Comparison of ENCODE assay signal across 32 cellular contexts in the genomic region with DNA sequence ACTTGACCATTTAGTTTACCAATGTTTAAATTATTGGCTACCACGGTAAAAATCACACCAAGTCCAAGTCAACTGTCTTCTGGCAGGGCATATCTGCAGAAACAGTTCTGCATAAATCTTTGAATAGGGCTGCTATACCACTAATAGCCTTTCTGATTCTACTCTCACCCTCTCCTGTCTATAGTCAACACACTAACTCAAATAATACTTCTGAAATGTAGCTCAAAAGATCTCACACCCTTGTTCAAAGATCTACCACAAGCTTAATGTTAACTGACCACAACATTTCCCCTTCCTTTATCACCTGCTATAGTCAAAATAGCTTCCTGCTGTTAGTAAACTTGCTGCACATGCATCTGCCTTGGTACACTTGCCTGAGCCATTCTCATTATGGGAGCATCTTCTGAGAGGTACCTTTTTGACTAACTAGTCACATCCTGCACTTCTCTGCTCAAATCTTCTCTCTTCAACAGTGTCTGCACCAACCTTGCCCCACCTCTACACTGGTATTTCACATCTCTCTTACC.
"Had no signal": no experiment of that assay in that cellular context is flagged by ENCODE, and none has a peak within 500 bp of the region (broad histone marks: within the 10 kb centered on the region; RNA-seq: fewer than 3 reads in every experiment).

No MANE protein-coding gene starts in this region.

- H3K27me3 Mint-ChIP-seq: activated B cell treated with CpG ODN at 0.5 μM for 24 hours; activated CD4-positive, alpha-beta memory T cell treated with anti-CD3 and anti-CD28 coated beads for 36 hours; activated naive CD4-positive, alpha-beta T cell treated with anti-CD3 and anti-CD28 coated beads, Interleukin-2, amount 10 ng/mL, durations not matched to agents 7 days and 5 days; activated naive CD8-positive, alpha-beta T cell; activated naive CD8-positive, alpha-beta T cell treated with anti-CD3 and anti-CD28 coated beads, Interleukin-2, amount 50 U/mL, for 24 hours; brain had no signal

- H3K36me3 Mint-ChIP-seq: activated CD4-positive, alpha-beta memory T cell treated with anti-CD3 and anti-CD28 coated beads for 36 hours; activated naive CD4-positive, alpha-beta T cell treated with anti-CD3 and anti-CD28 coated beads, Interleukin-2, amount 10 ng/mL, durations not matched to agents 7 days and 5 days; activated naive CD8-positive, alpha-beta T cell; brain had no signal

- H3K36me3 ChIP-seq: SJSA1 had no signal

- H3K9ac ChIP-seq: KMS-11, SK-N-SH had no signal

- H3K9me2 ChIP-seq: SK-N-SH had no signal

- H3K4me3 Mint-ChIP-seq: activated B cell treated with CpG ODN at 0.5 μM for 24 hours; activated CD4-positive, alpha-beta memory T cell treated with anti-CD3 and anti-CD28 coated beads for 36 hours; activated naive CD4-positive, alpha-beta T cell treated with anti-CD3 and anti-CD28 coated beads, Interleukin-2, amount 10 ng/mL, durations not matched to agents 7 days and 5 days; activated naive CD8-positive, alpha-beta T cell; activated naive CD8-positive, alpha-beta T cell treated with anti-CD3 and anti-CD28 coated beads, Interleukin-2, amount 50 U/mL, for 24 hours; activated T-cell treated with anti-CD3 and anti-CD28 coated beads, Interleukin-2, amount 50 U/mL, for 4 hours; activated T-helper 1 cell treated with anti-CD3 and anti-CD28 coated beads, Interleukin-12 subunit alpha, Interleukin-12 subunit beta, Interleukin-2, Interleukin-4 antibody, amounts not matched to agents 30 ng/mL and 10 ng/mL and 1 ng/mL, durations not matched to agents 14 hours and 24 hours and 36 hours; brain had no signal

- H3K4me1 ChIP-seq: SJSA1 had no signal

- H3K9me3 ChIP-seq: SJSA1, SK-N-SH had no signal

- H3K27ac Mint-ChIP-seq: activated B cell treated with CpG ODN at 0.5 μM for 24 hours; activated CD4-positive, alpha-beta memory T cell treated with anti-CD3 and anti-CD28 coated beads for 36 hours; activated naive CD4-positive, alpha-beta T cell treated with anti-CD3 and anti-CD28 coated beads, Interleukin-2, amount 10 ng/mL, durations not matched to agents 7 days and 5 days; activated naive CD8-positive, alpha-beta T cell; activated naive CD8-positive, alpha-beta T cell treated with anti-CD3 and anti-CD28 coated beads, Interleukin-2, amount 50 U/mL, for 24 hours; activated T-helper 1 cell treated with anti-CD3 and anti-CD28 coated beads, Interleukin-12 subunit alpha, Interleukin-12 subunit beta, Interleukin-2, Interleukin-4 antibody, amounts not matched to agents 30 ng/mL and 10 ng/mL and 1 ng/mL, durations not matched to agents 14 hours and 24 hours and 36 hours; brain had no signal

- H3K27ac ChIP-seq: KMS-11, SJSA1, VCaP had no signal

- H3K27me3 ChIP-seq: SJSA1 had no signal

- H3K4me2 ChIP-seq: KMS-11, SK-N-SH had no signal

- H3K9me3 Mint-ChIP-seq: brain had no signal

- DNase-seq: activated B cell treated with CpG ODN at 0.5 μM for 24 hours; activated CD4-positive, alpha-beta memory T cell treated with anti-CD3 and anti-CD28 coated beads for 36 hours; activated CD4-positive, alpha-beta T cell treated with anti-CD3 and anti-CD28 coated beads for 4 hours; activated CD4-positive, alpha-beta T cell treated with anti-CD3 and anti-CD28 coated beads, Interleukin-2, amount 50 U/mL, for 1 hour; activated CD4-positive, CD25-positive, alpha-beta regulatory T cell treated with anti-CD3 and anti-CD28 coated beads, Interleukin-2, amount 50 U/mL, for 72 hours; activated CD8-positive, alpha-beta memory T cell treated with anti-CD3 and anti-CD28 coated beads, Interleukin-2, amount 50 U/mL, for 4 hours; activated gamma-delta T cell treated with Interleukin-2 at 50 U/mL for 16 hours; activated naive CD4-positive, alpha-beta T cell treated with anti-CD3 and anti-CD28 coated beads, Interleukin-2, amount 10 ng/mL, durations not matched to agents 7 days and 5 days; activated naive CD8-positive, alpha-beta T cell treated with anti-CD3 and anti-CD28 coated beads, Interleukin-2, amount 50 U/mL, for 24 hours; activated T-cell treated with anti-CD3 and anti-CD28 coated beads for 4 hours; activated T-cell treated with anti-CD3 and anti-CD28 coated beads, Interleukin-2, amount 50 U/mL, for 4 hours; anterior cingulate cortex; caudate nucleus; cerebellar nuclear complex; NCI-H1092 treated with DMSO at 0.1 percent for 48 hours; NCI-H1417 treated with DMSO at 0.1 percent for 48 hours; NCI-H187 treated with DMSO at 0.1 percent for 48 hours; NCI-H2081 treated with DMSO at 0.1 percent for 48 hours; NCI-H345; NCI-H524 treated with DMSO at 0.1 percent for 48 hours; NCI-H748 treated with DMSO at 0.1 percent for 48 hours; RPMI8226; SHP77 treated with DMSO at 0.1 percent for 48 hours; SK-N-SH; T-helper 1 cell; T-helper 9 cell had no signal

- H3K4me1 Mint-ChIP-seq: activated B cell treated with CpG ODN at 0.5 μM for 24 hours; activated naive CD4-positive, alpha-beta T cell treated with anti-CD3 and anti-CD28 coated beads, Interleukin-2, amount 10 ng/mL, durations not matched to agents 7 days and 5 days; activated naive CD8-positive, alpha-beta T cell treated with anti-CD3 and anti-CD28 coated beads, Interleukin-2, amount 50 U/mL, for 24 hours had no signal

- H3K4me3 ChIP-seq: SJSA1 had no signal
